8 cellular contexts compared by ENCODE assay signal in genomic region chr9:33446507-33447403, GRCh38. TPM values are rescaled to one million over a fixed set of nuclear protein-coding genes. Genes with fewer than 3 reads are reported as not detected.
DNase-seq lines count a peak whose midpoint lies in the region; ATAC-seq and TF ChIP-seq lines count a peak whose summit lies in the region.

No MANE protein-coding gene starts in this region.

- CTCF ChIA-PET in activated CD8-positive, alpha-beta T cell treated with anti-CD3 and anti-CD28 coated beads for 36 hours (lab: Charles Lee): interaction anchor here (1.3 to 6.9 kb wide), 6 partner anchors 11 to 72 kb away, joined by 3 to 48 read pairs (median 26); partner anchors contain the start of gene NOL6

- H3K36me3 Mint-ChIP-seq in HFFc6 (ENCODE audit: low read depth): no peaks in the 10 kb centered on the region
- H3K36me3 Mint-ChIP-seq in activated CD8-positive, alpha-beta T cell treated with anti-CD3 and anti-CD28 coated beads for 36 hours (ENCODE audit: low read depth): no peaks in the 10 kb centered on the region
- H3K36me3 Mint-ChIP-seq in nephron progenitor cell (ENCODE audit: low read depth): no peaks in the 10 kb centered on the region

- DNase-seq in HFFc6 (peak; percentile 19), MV-4-11 (lab: John Stamatoyannopoulos, UW) (peak; percentile 79), nephron progenitor cell (peak; percentile 37), SHP77 treated with DMSO at 0.1 percent for 48 hours (lab: John Stamatoyannopoulos, UW) (no peak)
- DNase-seq in activated CD8-positive, alpha-beta T cell treated with anti-CD3 and anti-CD28 coated beads for 36 hours: peak; percentile 82

- H3K27ac Mint-ChIP-seq in HFFc6: peak overlapping the region; percentile 46
- H3K27ac Mint-ChIP-seq in activated CD8-positive, alpha-beta T cell treated with anti-CD3 and anti-CD28 coated beads for 36 hours: peak overlapping the region; percentile 88
- H3K27ac Mint-ChIP-seq in nephron progenitor cell: peak overlapping the region; percentile 14

- H3K27me3 ChIP-seq in esophagus (ENCODE audit: control insufficient read depth in 1 of 2, insufficient read depth in 2 of 2, low read length in 2 of 2): no peaks in the 10 kb centered on the region
- no peaks in the 10 kb centered on the region for H3K27me3 ChIP-seq in thymus (ENCODE audit: control insufficient read depth, insufficient read depth)

- H3K27ac ChIP-seq in esophagus (ENCODE audit: low read depth in 2 of 2, low read length in 1 of 2) (peak overlapping the region; percentile 89 to 95), thymus (ENCODE audit: low read depth) (peak overlapping the region; percentile 98)

- H3K4me1 ChIP-seq in esophagus (ENCODE audit: control insufficient read depth in 2 of 2, insufficient read depth in 2 of 2, low read length in 1 of 2) (peaks cover 5 to 28% of the 10 kb centered on the region in 2 donors), thymus (ENCODE audit: control insufficient read depth, insufficient read depth, low read length) (peaks cover 29% of the 10 kb centered on the region)

- H3K27me3 Mint-ChIP-seq in HFFc6 (ENCODE audit: insufficient read depth) (peaks cover 14% of the 10 kb centered on the region), nephron progenitor cell (ENCODE audit: low read depth, poor library complexity) (peaks cover 42% of the 10 kb centered on the region)
- H3K27me3 Mint-ChIP-seq in activated CD8-positive, alpha-beta T cell treated with anti-CD3 and anti-CD28 coated beads for 36 hours: no peaks in the 10 kb centered on the region

- POLR2A ChIA-PET in activated CD8-positive, alpha-beta T cell treated with anti-CD3 and anti-CD28 coated beads for 36 hours (lab: Charles Lee): interaction anchor here (0.6 to 2.6 kb wide), 12 partner anchors 9 to 527 kb away, joined by 3 to 15 read pairs (median 3); partner anchors contain the start of genes NFX1 and NOL6

- ATAC-seq in GM18499 (IDR thresholded peaks at IDR 0.05; ENCODE audit: insufficient read depth, unreplicated experiment): peak; percentile 94
- ATAC-seq in activated CD8-positive, alpha-beta T cell treated with anti-CD3 and anti-CD28 coated beads for 36 hours: peak; percentile 78

- H3K4me3 ChIP-seq in esophagus (ENCODE audit: low read depth in 1 of 2, low read length in 2 of 2) (peak overlapping the region; percentile 86 to 88), thymus (ENCODE audit: low read length) (peak overlapping the region; percentile 74)

- H3K4me1 Mint-ChIP-seq in HFFc6 (ENCODE audit: low read depth): peaks cover 18% of the 10 kb centered on the region
- H3K4me1 Mint-ChIP-seq in activated CD8-positive, alpha-beta T cell treated with anti-CD3 and anti-CD28 coated beads for 36 hours (ENCODE audit: low read depth): peaks cover 37% of the 10 kb centered on the region
- peaks cover 52% of the 10 kb centered on the region for H3K4me1 Mint-ChIP-seq in nephron progenitor cell

- H3K9me3 Mint-ChIP-seq in HFFc6 (no peaks in the 10 kb centered on the region), nephron progenitor cell (no peaks in the 10 kb centered on the region)
- no peaks in the 10 kb centered on the region for H3K9me3 Mint-ChIP-seq in activated CD8-positive, alpha-beta T cell treated with anti-CD3 and anti-CD28 coated beads for 36 hours

- no peaks in the 10 kb centered on the region for H3K9me3 ChIP-seq in esophagus (ENCODE audit: control insufficient read depth in 2 of 2, insufficient read depth in 1 of 2, low read depth in 1 of 2, low read length in 1 of 2)
- no peaks in the 10 kb centered on the region for H3K9me3 ChIP-seq in thymus (ENCODE audit: control insufficient read depth)

- WGBS in esophagus, 2 donors: 15 to 21% methylated on average over 21 of the region's 21 CpGs
- 6% methylated on average over 21 of the region's 21 CpGs for WGBS in thymus

- TF ChIP-seq CTCF in HFFc6 (IDR thresholded peaks at IDR 0.05): no peak
- no peak for TF ChIP-seq CTCF in activated CD8-positive, alpha-beta T cell treated with anti-CD3 and anti-CD28 coated beads for 36 hours (IDR thresholded peaks at IDR 0.05)
- TF ChIP-seq CTCF in nephron progenitor cell (IDR thresholded peaks at IDR 0.05): no peak

- intact Hi-C loops in activated CD8-positive, alpha-beta T cell treated with anti-CD3 and anti-CD28 coated beads for 36 hours (cut with micrococcal nuclease): loop anchor here (2.0 kb wide), 1 partner anchor 16 kb away; no protein-coding TSS in a partner anchor

- H3K36me3 ChIP-seq in esophagus (ENCODE audit: control insufficient read depth in 2 of 2, insufficient read depth in 2 of 2, low read length in 1 of 2): peaks cover 8 to 29% of the 10 kb centered on the region in 2 donors
- peaks cover 33% of the 10 kb centered on the region for H3K36me3 ChIP-seq in thymus (ENCODE audit: control insufficient read depth, insufficient read depth)

- H3K4me3 Mint-ChIP-seq in HFFc6 (peak overlapping the region; percentile 84), nephron progenitor cell (peak overlapping the region; percentile 73)
- H3K4me3 Mint-ChIP-seq in activated CD8-positive, alpha-beta T cell treated with anti-CD3 and anti-CD28 coated beads for 36 hours: peak overlapping the region; percentile 66

RNA-seq across cellular contexts. Expression of gene AQP3, which starts 0.6 kb away (rescaled TPM):
- total RNA-seq in HFFc6 (2021; fragmentation: NEBNext Ultra II Directional; extraction: Animal tissue kit (Norgen Biotek cat#: 25700)): under 1 TPM; 0.28 to 0.81 (median 0.53) TPM
- total RNA-seq in activated CD8-positive, alpha-beta T cell treated with anti-CD3 and anti-CD28 coated beads for 36 hours: 1 to 10 TPM; 1.2 to 2.6 TPM
- polyA plus RNA-seq in esophagus (1,000 to 10,000 TPM in 1 of 2 donors, 100 to 1,000 TPM in 1; 933 to 1,009 TPM), thymus (129 TPM)

RNA-seq across cellular contexts. Expression of gene NOL6, which starts 27.0 kb away (rescaled TPM):
- total RNA-seq in HFFc6 (2021; fragmentation: NEBNext Ultra II Directional; extraction: Animal tissue kit (Norgen Biotek cat#: 25700)): 10 to 100 TPM; 57.9 to 69.2 (median 62.2) TPM
- total RNA-seq in activated CD8-positive, alpha-beta T cell treated with anti-CD3 and anti-CD28 coated beads for 36 hours: 10 to 100 TPM; 45.5 to 45.9 TPM
- polyA plus RNA-seq in esophagus (10 to 100 TPM; 25.2 to 29.2 TPM), thymus (29.5 TPM)

RNA-seq across cellular contexts. Expression of gene AQP7, which starts 44.4 kb away (rescaled TPM):
- total RNA-seq in HFFc6 (2021; fragmentation: NEBNext Ultra II Directional; extraction: Animal tissue kit (Norgen Biotek cat#: 25700)): not detected
- total RNA-seq in activated CD8-positive, alpha-beta T cell treated with anti-CD3 and anti-CD28 coated beads for 36 hours: not detected
- polyA plus RNA-seq in esophagus (1 to 10 TPM in 1 of 2 donors, under 1 TPM in 1; 0.54 to 2.6 TPM), thymus (1.3 TPM)

Comparison
In these comparisons a context has a peak if more than half of its experiments do, and no peak if none do; other contexts are left out.
1. H3K27ac Mint-ChIP-seq: peak in every context shown above with its lines; median percentile 88 in activated CD8-positive, alpha-beta T cell treated with anti-CD3 and anti-CD28 coated beads for 36 hours; 46 in HFFc6; 14 in nephron progenitor cell.